19 cellular contexts compared by ENCODE assay signal in the genomic region with DNA sequence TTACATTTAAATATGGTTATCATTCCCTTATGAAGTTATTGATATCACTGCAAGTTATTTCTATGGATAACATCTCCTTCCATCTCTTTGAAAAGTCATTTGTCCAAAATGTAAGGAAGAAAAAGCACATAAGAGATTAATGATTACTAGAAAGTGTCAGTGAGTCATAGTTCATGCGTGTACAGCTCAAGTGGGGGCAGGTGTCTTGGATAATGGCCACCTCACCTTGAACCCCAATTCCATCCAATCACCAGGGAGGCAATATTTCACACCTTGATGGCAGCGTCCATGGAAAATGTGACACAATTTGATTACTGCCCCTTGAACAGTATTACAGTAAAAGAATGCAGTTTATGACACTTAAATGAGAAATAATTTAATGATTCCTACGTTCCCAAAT.
DNase-seq lines count a peak whose midpoint lies in the region; ATAC-seq, FAIRE-seq and TF ChIP-seq lines count a peak whose summit lies in the region.
"Had no signal": no experiment of that assay in that cellular context is flagged by ENCODE, and none has a peak within 500 bp of the region (broad histone marks: within the 10 kb centered on the region; RNA-seq: fewer than 3 reads in every experiment).

No MANE protein-coding gene starts in this region.

- H3K4me1 Mint-ChIP-seq in natural killer cell treated with Interleukin-12 subunit alpha and Interleukin-12 subunit beta and Interleukin-15 and Interleukin-18, amount 100 ng/mL, for 72 hours (ENCODE audit: low read depth in 2 of 2) = no peaks in the 10 kb centered on the region
- H3K4me1 Mint-ChIP-seq: B cell had no signal

- no peak overlapping the region for H3K27ac Mint-ChIP-seq in natural killer cell treated with Interleukin-12 subunit alpha and Interleukin-12 subunit beta and Interleukin-15 and Interleukin-18, amount 100 ng/mL, for 72 hours
- H3K27ac Mint-ChIP-seq: B cell; CD8-positive, alpha-beta T cell; HFFc6 had no signal

- H3K27me3 ChIP-seq in Peyer's patch (no peaks in the 10 kb centered on the region), kidney epithelial cell (ENCODE audit: control insufficient read depth, insufficient read depth, low read length) (no peaks in the 10 kb centered on the region), pancreas (no peaks in the 10 kb centered on the region)
- H3K27me3 ChIP-seq: BLaER1 treated with 17β-estradiol and CSF1 and Interleukin-3, amounts not matched to agents 10 nM and 100 nM had no signal

- DNase-seq in Caki2 (ENCODE audit: low read depth) (peak; percentile 32), Peyer's patch (peak in 2 of 3 donors; percentile 45 to 72), kidney epithelial cell (ENCODE audit: low read depth) (peak; percentile 5), pancreas (peak in 4 of 6 donors; percentile 9 to 57 (median 19)), urothelium cell line (ENCODE audit: low spot score) (no peak)
- no peak for DNase-seq in natural killer cell treated with Interleukin-12 subunit alpha and Interleukin-12 subunit beta and Interleukin-15 and Interleukin-18, amount 100 ng/mL, for 72 hours (ENCODE audit: low spot score)
- DNase-seq: CD8-positive, alpha-beta T cell; COR-L47; DMS79 treated with DMSO at 0.1 percent for 48 hours; GF-D8; GOT3; H7; HFFc6 had no signal

- WGBS in pancreas, 2 donors = 31 to 42% methylated on average over 3 of the region's 3 CpGs

- H3K9me3 ChIP-seq in Peyer's patch = no peaks in the 10 kb centered on the region
- no peaks in the 10 kb centered on the region for H3K9me3 ChIP-seq in pancreas
- H3K9me3 ChIP-seq: BLaER1 treated with 17β-estradiol and CSF1 and Interleukin-3, amounts not matched to agents 10 nM and 100 nM had no signal

- TF ChIP-seq POLR2A in Peyer's patch (IDR thresholded peaks at IDR 0.05) = no peak

- intact Hi-C loops in pancreas (cut with DNase I) = no loop called here

- no peak overlapping the region for H3K4me3 Mint-ChIP-seq in natural killer cell treated with Interleukin-12 subunit alpha and Interleukin-12 subunit beta and Interleukin-15 and Interleukin-18, amount 100 ng/mL, for 72 hours
- H3K4me3 Mint-ChIP-seq: B cell; CD8-positive, alpha-beta T cell; HFFc6 had no signal

- H3K36me3 Mint-ChIP-seq in natural killer cell treated with Interleukin-12 subunit alpha and Interleukin-12 subunit beta and Interleukin-15 and Interleukin-18, amount 100 ng/mL, for 72 hours = no peaks in the 10 kb centered on the region
- H3K36me3 Mint-ChIP-seq: CD8-positive, alpha-beta T cell had no signal

- H3K9me3 Mint-ChIP-seq in natural killer cell treated with Interleukin-12 subunit alpha and Interleukin-12 subunit beta and Interleukin-15 and Interleukin-18, amount 100 ng/mL, for 72 hours = peaks cover 17% of the 10 kb centered on the region
- H3K9me3 Mint-ChIP-seq: HFFc6 had no signal

- in situ Hi-C loops in Caki2 (cut with HindIII; ENCODE audit: low pct_unique_long_range_greater_than_20kb, low sequenced_read_pairs) = no loop called here

- no peak for FAIRE-seq in pancreas (lab: Jason Lieb, UNC)
- FAIRE-seq in urothelium cell line (lab: Jason Lieb, UNC) = no peak
- FAIRE-seq: D721Med had no signal

- H3K4me1 ChIP-seq in Peyer's patch = peaks cover 0 to 11% (median 0%) of the 10 kb centered on the region in 4 donors
- no peaks in the 10 kb centered on the region for H3K4me1 ChIP-seq in pancreas
- H3K4me1 ChIP-seq: BLaER1 treated with 17β-estradiol and CSF1 and Interleukin-3, amounts not matched to agents 10 nM and 100 nM had no signal

- H3K27ac ChIP-seq in Peyer's patch (peak overlapping the region in 1 of 4 donors; percentile 47), pancreas (no peak overlapping the region)
- H3K27ac ChIP-seq: BLaER1 treated with 17β-estradiol and CSF1 and Interleukin-3, amounts not matched to agents 10 nM and 100 nM had no signal

- H3K36me3 ChIP-seq in Peyer's patch = no peaks in the 10 kb centered on the region
- no peaks in the 10 kb centered on the region for H3K36me3 ChIP-seq in kidney epithelial cell (ENCODE audit: control insufficient read depth, insufficient read depth, low read length)
- H3K36me3 ChIP-seq in pancreas = no peaks in the 10 kb centered on the region
- H3K36me3 ChIP-seq: BLaER1 treated with 17β-estradiol and CSF1 and Interleukin-3, amounts not matched to agents 10 nM and 100 nM had no signal

- ATAC-seq in pancreas (peak; percentile 46 to 61 (median 55)), GM21367 (IDR thresholded peaks at IDR 0.05; ENCODE audit: unreplicated experiment) (no peak), HG03571 (IDR thresholded peaks at IDR 0.05; ENCODE audit: unreplicated experiment) (no peak)
- no peak for ATAC-seq in natural killer cell treated with Interleukin-12 subunit alpha and Interleukin-12 subunit beta and Interleukin-15 and Interleukin-18, amount 100 ng/mL, for 72 hours
- ATAC-seq: CD8-positive, alpha-beta T cell; HCT116 had no signal

- H3K4me3 ChIP-seq in Peyer's patch (no peak overlapping the region), kidney epithelial cell (ENCODE audit: low read depth, low read length) (no peak overlapping the region), pancreas (no peak overlapping the region)
- H3K4me3 ChIP-seq: BLaER1 treated with 17β-estradiol and CSF1 and Interleukin-3, amounts not matched to agents 10 nM and 100 nM had no signal

- H3K27me3 Mint-ChIP-seq in natural killer cell treated with Interleukin-12 subunit alpha and Interleukin-12 subunit beta and Interleukin-15 and Interleukin-18, amount 100 ng/mL, for 72 hours = no peaks in the 10 kb centered on the region
- H3K27me3 Mint-ChIP-seq: B cell had no signal

- no peak for TF ChIP-seq CTCF in Peyer's patch (IDR thresholded peaks at IDR 0.05)
- TF ChIP-seq CTCF in kidney epithelial cell (IDR thresholded peaks at IDR 0.05; ENCODE audit: insufficient read depth, low read length, poor library complexity, severe bottlenecking) = no peak
- no peak for TF ChIP-seq CTCF in pancreas (IDR thresholded peaks at IDR 0.05)

Comparison
In these comparisons a context has a peak if more than half of its experiments do, and no peak if none do; other contexts are left out.
1. DNase-seq: peak in Caki2 (single experiment), Peyer's patch (2 of 3), kidney epithelial cell (single experiment) and pancreas (4 of 6); none in natural killer cell treated with Interleukin-12 subunit alpha and Interleukin-12 subunit beta and Interleukin-15 and Interleukin-18, amount 100 ng/mL, for 72 hours (single experiment) and urothelium cell line (single experiment).
2. ATAC-seq: peak in pancreas (4 of 4); none in natural killer cell treated with Interleukin-12 subunit alpha and Interleukin-12 subunit beta and Interleukin-15 and Interleukin-18, amount 100 ng/mL, for 72 hours (0 of 2), GM21367 (single experiment) and HG03571 (single experiment).